3 cellular contexts compared by ENCODE assay signal in the genomic region with DNA sequence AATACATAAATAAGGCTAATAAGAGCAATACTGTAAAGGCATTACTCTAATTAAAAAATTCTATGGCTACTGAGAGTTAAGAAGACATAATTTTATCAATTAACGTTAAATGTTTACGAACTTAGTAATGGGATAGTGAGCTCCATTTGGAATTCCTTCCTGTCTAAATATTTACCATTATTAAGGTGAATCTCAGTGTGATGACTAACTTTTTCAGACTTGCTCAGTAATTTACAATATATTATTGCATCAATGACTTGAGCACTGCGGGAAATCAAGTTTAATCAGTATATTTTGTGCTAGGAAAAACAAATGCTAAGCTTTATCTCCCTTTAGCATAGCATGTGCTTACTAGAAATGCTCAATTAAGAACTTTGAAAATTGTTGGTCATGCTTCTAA.
"Had no signal": no experiment of that assay in that cellular context is flagged by ENCODE, and none has a peak within 500 bp of the region (broad histone marks: within the 10 kb centered on the region; RNA-seq: fewer than 3 reads in every experiment).

No MANE protein-coding gene starts in this region.

- DNase-seq: GDM1, GF-D8 had no signal

- H3K4me3 ChIP-seq: GM12878 had no signal

- ATAC-seq: GM12878 had no signal
